In the genomic region with DNA sequence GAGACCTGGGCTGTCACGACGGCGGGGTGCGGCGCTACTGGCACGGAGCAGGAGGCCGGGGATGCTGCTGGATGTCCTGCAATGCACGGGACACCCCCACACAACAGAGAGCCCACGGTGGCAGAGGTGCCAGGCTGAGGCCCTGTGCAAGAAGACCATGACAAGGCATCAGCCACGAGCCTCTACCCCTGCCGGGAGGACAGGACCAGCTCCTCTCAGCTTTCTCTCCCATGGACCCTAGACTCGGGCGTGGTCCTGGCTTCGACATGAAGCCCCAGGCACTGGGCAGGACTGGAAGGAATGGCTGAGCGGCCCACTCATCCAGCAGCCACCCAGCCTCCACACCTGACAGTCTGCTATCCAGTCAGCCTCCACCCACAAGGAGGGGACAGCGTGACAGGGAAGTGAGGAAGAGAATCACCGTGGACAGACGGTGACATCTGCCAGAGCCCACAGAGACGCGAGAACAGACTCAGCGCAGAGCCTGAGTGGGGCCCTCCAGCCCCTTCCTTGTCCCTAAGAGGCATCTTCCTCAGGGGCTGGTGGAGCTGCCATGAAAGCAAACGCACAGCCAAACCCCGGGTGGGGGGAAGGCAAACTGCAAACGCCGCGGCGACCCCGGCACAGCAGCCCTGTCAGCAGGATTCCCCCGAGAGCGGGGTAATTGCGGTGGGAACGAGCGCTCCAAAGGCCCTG, we compare ENCODE assay signal across 25 cellular contexts. TPM values are rescaled to one million over a fixed set of nuclear protein-coding genes. Genes with fewer than 3 reads are reported as not detected.
A peak's percentile ranks its signal among the peaks of the same experiment; 100 is the strongest.
DNase-seq lines count a peak whose midpoint lies in the region; ATAC-seq, FAIRE-seq and TF ChIP-seq lines count a peak whose summit lies in the region.
"Had no signal": no experiment of that assay in that cellular context is flagged by ENCODE, and none has a peak within 500 bp of the region (broad histone marks: within the 10 kb centered on the region; RNA-seq: fewer than 3 reads in every experiment).

No MANE protein-coding gene starts in this region.

- in situ Hi-C loops in K562 (cut with MboI) = no loop called here

- H3K9me3 ChIP-seq in K562 (replicated peaks; ENCODE audit: control insufficient read depth, insufficient read depth, low read depth, low read length) (no peaks in the 10 kb centered on the region), right lobe of liver (no peaks in the 10 kb centered on the region), testis (no peaks in the 10 kb centered on the region)
- H3K9me3 ChIP-seq: gastrocnemius medialis, thoracic aorta had no signal

- no peak for TF ChIP-seq RAD21 in K562 (CRISPR knock-in tag; conservative IDR thresholded peaks at IDR 0.05 in 1 of 2, IDR thresholded peaks at IDR 0.05 in 1 of 2)

- H3K4me3 Mint-ChIP-seq in stimulated activated naive CD8-positive, alpha-beta T cell treated with anti-CD3 and anti-CD28 coated beads, Interleukin-15, Interleukin-2, amounts not matched to agents 100 ng/mL and 50 ng/mL, for 24 hours = no peak overlapping the region
- no peak overlapping the region for H3K4me3 Mint-ChIP-seq in stimulated activated naive CD8-positive, alpha-beta T cell treated with anti-CD3 and anti-CD28 coated beads, Interleukin-15, amount 100 ng/mL, for 72 hours
- no peak overlapping the region for H3K4me3 Mint-ChIP-seq in immature natural killer cell
- H3K4me3 Mint-ChIP-seq: activated naive CD8-positive, alpha-beta T cell treated with anti-CD3 and anti-CD28 coated beads, Interleukin-2, amount 10 ng/mL, durations not matched to agents 7 days and 5 days; CD4-positive, CD25-positive, alpha-beta regulatory T cell; dendritic cell treated with granulocyte-macrophage colony-stimulating factor and Interleukin-4, amounts not matched to agents 40 ng/mL and 50 ng/mL, for 4 days; HFFc6; nephron progenitor cell had no signal

- POLR2A ChIA-PET in K562 (lab: Yijun Ruan, JAX) = interaction anchor here (0.6 kb wide), 1 partner anchor 9 kb away, joined by 5 read pairs; no protein-coding TSS in a partner anchor

- peaks cover 8% of the 10 kb centered on the region for H3K9me1 ChIP-seq in K562 (ENCODE audit: control insufficient read depth, insufficient read depth, low read length)

- H3K9me3 Mint-ChIP-seq in stimulated activated naive CD8-positive, alpha-beta T cell treated with anti-CD3 and anti-CD28 coated beads, Interleukin-15, Interleukin-2, amounts not matched to agents 100 ng/mL and 50 ng/mL, for 24 hours = no peaks in the 10 kb centered on the region
- H3K9me3 Mint-ChIP-seq in stimulated activated naive CD8-positive, alpha-beta T cell treated with anti-CD3 and anti-CD28 coated beads, Interleukin-15, amount 100 ng/mL, for 72 hours = no peaks in the 10 kb centered on the region
- H3K9me3 Mint-ChIP-seq in immature natural killer cell = no peaks in the 10 kb centered on the region
- H3K9me3 Mint-ChIP-seq: activated naive CD8-positive, alpha-beta T cell treated with anti-CD3 and anti-CD28 coated beads, Interleukin-2, amount 10 ng/mL, durations not matched to agents 7 days and 5 days; CD4-positive, CD25-positive, alpha-beta regulatory T cell; dendritic cell treated with granulocyte-macrophage colony-stimulating factor and Interleukin-4, amounts not matched to agents 40 ng/mL and 50 ng/mL, for 4 days; HFFc6; nephron progenitor cell had no signal

- H3K9ac ChIP-seq in K562 (ENCODE audit: insufficient read depth in 1 of 2, low read depth in 2 of 2, low read length in 2 of 2) = peak overlapping the region in 1 of 2 experiments; percentile 64; a peak in 2 of 4 replicates

- FAIRE-seq in K562 (lab: Jason Lieb, UNC) = no peak
- FAIRE-seq: bronchial epithelial cell, TTC549 had no signal

- intact Hi-C loops in K562 (cut with micrococcal nuclease) = no loop called here
- intact Hi-C loops in right lobe of liver (cut with DNase I) = no loop called here
- intact Hi-C loops in testis (cut with DNase I; ENCODE audit: low total_unique reads) = no loop called here

- no peaks in the 10 kb centered on the region for H3K27me3 ChIP-seq in K562 (ENCODE audit: control insufficient read depth in 2 of 2, insufficient read depth in 2 of 2, low read length in 2 of 2)
- no peaks in the 10 kb centered on the region for H3K27me3 ChIP-seq in right lobe of liver
- H3K27me3 ChIP-seq in testis = no peaks in the 10 kb centered on the region
- H3K27me3 ChIP-seq: gastrocnemius medialis had no signal

- H3K27ac Mint-ChIP-seq in stimulated activated naive CD8-positive, alpha-beta T cell treated with anti-CD3 and anti-CD28 coated beads, Interleukin-15, Interleukin-2, amounts not matched to agents 100 ng/mL and 50 ng/mL, for 24 hours = peak overlapping the region; percentile 82
- peak overlapping the region in 1 of 2 donors; percentile 91 for H3K27ac Mint-ChIP-seq in stimulated activated naive CD8-positive, alpha-beta T cell treated with anti-CD3 and anti-CD28 coated beads, Interleukin-15, amount 100 ng/mL, for 72 hours
- H3K27ac Mint-ChIP-seq in immature natural killer cell = peak overlapping the region in 1 of 6 donors; percentile 30
- H3K27ac Mint-ChIP-seq: dendritic cell treated with granulocyte-macrophage colony-stimulating factor and Interleukin-4, amounts not matched to agents 40 ng/mL and 50 ng/mL, for 4 days; progenitor cell of endocrine pancreas had no signal

- H3K36me3 ChIP-seq in K562 (ENCODE audit: control insufficient read depth, insufficient read depth, low read length) (peaks cover 96% of the 10 kb centered on the region; the same call in 2 of the 3 replicates), right lobe of liver (peaks cover 0 to 10% (median 0%) of the 10 kb centered on the region in 4 donors), testis (ENCODE audit: low read depth, missing control alignments) (no peaks in the 10 kb centered on the region)
- H3K36me3 ChIP-seq: thoracic aorta had no signal

- 95% methylated on average over 25 of the region's 33 CpGs for WGBS in K562 (ENCODE audit: insufficient coverage, low coverage, missing lambda C conversion rate)
- WGBS in right lobe of liver (ENCODE audit: insufficient coverage, low coverage, low lambda C conversion rate, missing lambda C conversion rate) = 40% methylated on average over 1 of the region's 33 CpGs
- WGBS in testis, 2 donors = 56 to 60% methylated on average over 18 to 33 of the region's 33 CpGs

- no peak for ATAC-seq in stimulated activated naive CD8-positive, alpha-beta T cell treated with anti-CD3 and anti-CD28 coated beads, Interleukin-15, amount 100 ng/mL, for 72 hours
- ATAC-seq in K562 = no peak
- ATAC-seq in right lobe of liver = no peak
- ATAC-seq in HG03039 (IDR thresholded peaks at IDR 0.05; ENCODE audit: unreplicated experiment) = no peak
- ATAC-seq in GM18861 (IDR thresholded peaks at IDR 0.05; ENCODE audit: unreplicated experiment) = no peak
- ATAC-seq: gastrocnemius medialis, left cardiac atrium had no signal

- TF ChIP-seq POLR2A in K562 (conservative IDR thresholded peaks at IDR 0.05) = no peak
- TF ChIP-seq POLR2A in right lobe of liver (IDR thresholded peaks at IDR 0.05) = no peak
- TF ChIP-seq POLR2A in testis (IDR thresholded peaks at IDR 0.05) = no peak

- CTCF ChIA-PET in K562 (lab: Yijun Ruan, JAX; ENCODE audit: low intra/inter-chr PET ratio) = no interaction called here

- peaks cover 48% of the 10 kb centered on the region for H3K36me3 Mint-ChIP-seq in stimulated activated naive CD8-positive, alpha-beta T cell treated with anti-CD3 and anti-CD28 coated beads, Interleukin-15, Interleukin-2, amounts not matched to agents 100 ng/mL and 50 ng/mL, for 24 hours (ENCODE audit: low read depth)
- H3K36me3 Mint-ChIP-seq in immature natural killer cell = no peaks in the 10 kb centered on the region
- H3K36me3 Mint-ChIP-seq: CD4-positive, CD25-positive, alpha-beta regulatory T cell had no signal

- DNase-seq in stimulated activated naive CD8-positive, alpha-beta T cell treated with anti-CD3 and anti-CD28 coated beads, Interleukin-15, amount 100 ng/mL, for 72 hours = no peak
- DNase-seq in K562 (ENCODE audit: extremely low read depth in 1 of 4, low spot score in 3 of 4) (no peak), right lobe of liver (peak in 2 of 3 donors; percentile 58 to 66), testis (no peak), immature natural killer cell (no peak)
- DNase-seq: activated CD4-positive, alpha-beta T cell treated with anti-CD3 and anti-CD28 coated beads for 48 hours; activated naive CD8-positive, alpha-beta T cell treated with anti-CD3 and anti-CD28 coated beads, Interleukin-2, amount 10 ng/mL, durations not matched to agents 7 days and 5 days; CD4-positive, CD25-positive, alpha-beta regulatory T cell; DMS79; gastrocnemius medialis; left cardiac atrium; MV-4-11; NCI-H187 treated with DMSO at 0.1 percent for 48 hours; NCI-H446; NK-92 treated with Interleukin-12 subunit alpha and Interleukin-12 subunit beta, amount 100 ng/mL, for 24 hours had no signal

- H2AFZ ChIP-seq in K562 (ENCODE audit: low read depth, low read length) = no peak overlapping the region

- H4K20me1 ChIP-seq in K562 (replicated peaks; ENCODE audit: control insufficient read depth, insufficient read depth, low read length) = peaks cover 73% of the 10 kb centered on the region

- BruUV-seq in K562 (replicated peaks; lab: Mats Ljungman, UMichigan) = no TSS peak

- no peak for TF ChIP-seq EP300 in K562 (IDR thresholded peaks at IDR 0.05; ENCODE audit: low read length)

- H3K4me3 ChIP-seq in K562 = no peak overlapping the region
- peak overlapping the region; percentile 12 to 83 (median 80) for H3K4me3 ChIP-seq in right lobe of liver
- no peak overlapping the region for H3K4me3 ChIP-seq in testis
- H3K4me3 ChIP-seq: gastrocnemius medialis, thoracic aorta had no signal

- no peak overlapping the region for H3K27ac ChIP-seq in K562 (ENCODE audit: extremely low read depth, low read depth, low read length)
- H3K27ac ChIP-seq in right lobe of liver = peak overlapping the region in 2 of 3 donors; percentile 99 to 100
- H3K27ac ChIP-seq in testis = peak overlapping the region; percentile 2 to 43
- H3K27ac ChIP-seq: thoracic aorta had no signal

- H3K4me2 ChIP-seq in K562 (ENCODE audit: insufficient read depth, low read length) = no peak overlapping the region

- peaks cover 15% of the 10 kb centered on the region for H3K4me1 Mint-ChIP-seq in stimulated activated naive CD8-positive, alpha-beta T cell treated with anti-CD3 and anti-CD28 coated beads, Interleukin-15, Interleukin-2, amounts not matched to agents 100 ng/mL and 50 ng/mL, for 24 hours (ENCODE audit: low read depth)
- H3K4me1 Mint-ChIP-seq in stimulated activated naive CD8-positive, alpha-beta T cell treated with anti-CD3 and anti-CD28 coated beads, Interleukin-15, amount 100 ng/mL, for 72 hours = peaks cover 48% of the 10 kb centered on the region
- no peaks in the 10 kb centered on the region for H3K4me1 Mint-ChIP-seq in immature natural killer cell

- no peaks in the 10 kb centered on the region for H3K27me3 Mint-ChIP-seq in stimulated activated naive CD8-positive, alpha-beta T cell treated with anti-CD3 and anti-CD28 coated beads, Interleukin-15, Interleukin-2, amounts not matched to agents 100 ng/mL and 50 ng/mL, for 24 hours
- no peaks in the 10 kb centered on the region for H3K27me3 Mint-ChIP-seq in stimulated activated naive CD8-positive, alpha-beta T cell treated with anti-CD3 and anti-CD28 coated beads, Interleukin-15, amount 100 ng/mL, for 72 hours
- H3K27me3 Mint-ChIP-seq in immature natural killer cell (ENCODE audit: low read depth in 3 of 3) = peaks cover 0 to 35% (median 11%) of the 10 kb centered on the region in 3 donors
- H3K27me3 Mint-ChIP-seq: activated naive CD8-positive, alpha-beta T cell treated with anti-CD3 and anti-CD28 coated beads, Interleukin-2, amount 10 ng/mL, durations not matched to agents 7 days and 5 days; CD4-positive, CD25-positive, alpha-beta regulatory T cell; dendritic cell treated with granulocyte-macrophage colony-stimulating factor and Interleukin-4, amounts not matched to agents 40 ng/mL and 50 ng/mL, for 4 days; progenitor cell of endocrine pancreas had no signal

- peaks cover 64% of the 10 kb centered on the region for H3K79me2 ChIP-seq in K562 (ENCODE audit: control insufficient read depth, insufficient read depth, low read length)

- TF ChIP-seq CTCF in K562 (IDR thresholded peaks at IDR 0.05 in 2 of 3, conservative IDR thresholded peaks at IDR 0.05 in 1 of 3; ENCODE audit: insufficient read depth in 2 of 3, low read depth in 1 of 3, low read length in 3 of 3) = no peak
- TF ChIP-seq CTCF in right lobe of liver (IDR thresholded peaks at IDR 0.05) = no peak
- TF ChIP-seq CTCF in testis (IDR thresholded peaks at IDR 0.05) = no peak

- peaks cover 0 to 65% of the 10 kb centered on the region in 2 experiments; a peak in 2 of 5 replicates for H3K4me1 ChIP-seq in K562 (replicated peaks in 1 of 2; ENCODE audit: control insufficient read depth in 2 of 2, insufficient read depth in 2 of 2, low read length in 2 of 2)
- H3K4me1 ChIP-seq in right lobe of liver = peaks cover 0 to 60% (median 24%) of the 10 kb centered on the region in 4 donors
- peaks cover 77% of the 10 kb centered on the region for H3K4me1 ChIP-seq in testis

RNA-seq across cellular contexts. Expression of a gene that starts 25.5 kb away (rescaled TPM):
- total RNA-seq in K562 (2011; cell fraction: chromatin; rRNA removed; ENCODE audit: low replicate concordance) = 56.8 and 152 TPM in 2 replicates
- total RNA-seq in K562 (2011; cell fraction: nucleolus; rRNA removed) = 157 and 188 TPM in 2 replicates
- total RNA-seq in K562 (2011; cell fraction: nucleoplasm; rRNA removed) = 147 and 156 TPM in 2 replicates
- 60.8 and 75.7 TPM in 2 replicates for total RNA-seq in K562 (2014; rRNA removed)
- 16.9 and 18.6 TPM in 2 replicates for total RNA-seq in K562 (2014; rRNA removed; fragmentation: Illumina TruSeq; extraction: Trizol)
- total RNA-seq in K562 (2015; rRNA removed; fragmentation: Illumina TruSeq; extraction: Trizol) = 18.2 and 21.2 TPM in 2 replicates
- total RNA-seq in K562 (2021) = 187 and 220 TPM in 2 replicates
- 14.2 and 19.4 TPM in 2 replicates for polyA plus RNA-seq in K562 (2011; rRNA removed)
- polyA plus RNA-seq in K562 (2011; cell fraction: cytosol; rRNA removed) = 25.5 and 34.2 TPM in 2 replicates
- 35.3 and 43.3 TPM in 2 replicates for polyA plus RNA-seq in K562 (2011; cell fraction: nucleus; rRNA removed)
- polyA plus RNA-seq in K562 (2012) = 65.7 and 239 TPM in 2 replicates
- 97.4 and 161 TPM in 2 replicates for polyA plus RNA-seq in K562 (2014; fragmentation: Illumina TruSeq; extraction: Trizol)
- polyA plus RNA-seq in K562 (2014; fragmentation: Nextera tagmentation; extraction: Ambion mirVana) = 1 to 10 TPM; 1.9 to 4.9 TPM
- polyA plus RNA-seq in K562 (2014; rRNA removed) = 78.0 and 83.8 TPM in 2 replicates
- 11.7 and 15.5 TPM in 2 replicates for polyA minus RNA-seq in K562 (2011; rRNA and poly(A)+ RNA removed)
- polyA minus RNA-seq in K562 (2011; cell fraction: cytosol; rRNA and poly(A)+ RNA removed) = 39.4 and 72.3 TPM in 2 replicates
- polyA minus RNA-seq in K562 (2011; cell fraction: nucleus; rRNA and poly(A)+ RNA removed) = 18.2 and 21.2 TPM in 2 replicates
- 10 to 100 TPM in 5 of 6 experiments, 1 to 10 TPM in 1; 7.0 to 16.3 (median 12.4) TPM for total RNA-seq in right lobe of liver
- total RNA-seq in testis = 100 to 1,000 TPM; 263 to 290 TPM
- polyA plus RNA-seq in testis (ENCODE audit: insufficient read depth, low read depth, low replicate concordance) = 179 TPM
- 1 to 10 TPM; 2.6 to 7.3 (median 4.2) TPM for polyA plus RNA-seq in immature natural killer cell

Comparison
In these comparisons a context has a peak if more than half of its experiments do, and no peak if none do; other contexts are left out.
1. DNase-seq: peak in right lobe of liver (2 of 3); none in stimulated activated naive CD8-positive, alpha-beta T cell treated with anti-CD3 and anti-CD28 coated beads, Interleukin-15, amount 100 ng/mL, for 72 hours (0 of 2), K562 (0 of 4), testis (single experiment) and immature natural killer cell (0 of 3).
2. H3K4me3 ChIP-seq: peak in right lobe of liver (3 of 3); none in K562 (single experiment) and testis (0 of 2).